12 cellular contexts compared by ENCODE assay signal in the genomic region with DNA sequence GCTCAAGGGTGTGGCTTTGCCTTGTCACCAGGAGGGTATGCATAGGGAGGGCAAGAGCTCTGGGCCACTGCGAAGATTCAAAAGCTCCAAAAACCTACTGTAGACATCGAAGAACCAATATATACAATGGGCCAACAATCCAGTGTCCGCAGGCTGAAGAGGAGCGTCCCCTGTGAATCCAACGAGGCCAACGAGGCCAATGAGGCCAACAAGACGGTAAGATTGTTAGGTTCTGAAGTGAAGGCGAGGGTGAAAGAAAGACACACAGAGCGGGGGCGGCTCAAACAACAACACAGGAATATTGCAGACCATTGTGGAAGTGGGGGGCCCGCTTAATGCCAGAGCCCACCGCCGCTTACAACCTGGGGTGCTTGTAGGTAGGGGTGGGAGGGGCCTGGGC. TPM values are rescaled to one million over a fixed set of nuclear protein-coding genes. Genes with fewer than 3 reads are reported as not detected.
DNase-seq lines count a peak whose midpoint lies in the region; ATAC-seq, FAIRE-seq and TF ChIP-seq lines count a peak whose summit lies in the region.
"Not testable (repeated sequence)": the region's sequence is repeated elsewhere in the genome, so short reads cannot be mapped to it uniquely, and the experiment has no call there.
"Had no signal": no experiment of that assay in that cellular context is flagged by ENCODE, and none has a peak within 500 bp of the region (broad histone marks: within the 10 kb centered on the region; RNA-seq: fewer than 3 reads in every experiment).

A gene with protein sequence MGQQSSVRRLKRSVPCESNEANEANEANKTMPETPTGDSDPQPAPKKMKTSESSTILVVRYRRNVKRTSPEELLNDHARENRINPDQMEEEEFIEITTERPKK (plus strand): TSS at position 27 of the 400 bp plus-strand sequence. CDS start 100 bp downstream, at position 127.

- not testable (repeated sequence) for H3K4me3 Mint-ChIP-seq in chondrocyte (ENCODE audit: unreplicated experiment)

- CTCF ChIA-PET in HEK293T (lab: Yijun Ruan, JAX); PC-9 (lab: Charles Lee): not testable (repeated sequence)

- not testable (repeated sequence) for H3K4me3 ChIP-seq in AG10803 (ENCODE audit: low read length); PC-9; kidney (ENCODE audit: low read length in 2 of 2); prostate gland; aorta (ENCODE audit: low read length in 2 of 2)

- not testable (repeated sequence) for H2AFZ ChIP-seq in PC-9

- peaks cover 17% of the 10 kb centered on the region for H3K9me3 Mint-ChIP-seq in chondrocyte (ENCODE audit: low read depth)

- TF ChIP-seq CTCF in AG10803 (conservative IDR thresholded peaks at IDR 0.05; ENCODE audit: low read length); PC-9 (conservative IDR thresholded peaks at IDR 0.05); chondrocyte (IDR thresholded peaks at IDR 0.05); kidney (IDR thresholded peaks at IDR 0.05; ENCODE audit: borderline replicate concordance, extremely low read depth, insufficient read depth); prostate gland (IDR thresholded peaks at IDR 0.05): not testable (repeated sequence)

- WGBS in prostate gland = 96% methylated on average over 13 of the region's 13 CpGs
- 90 to 98% methylated on average over 13 of the region's 13 CpGs for WGBS in aorta, 2 donors

- not testable (repeated sequence) for FAIRE-seq in kidney (lab: Jason Lieb, UNC)

- not testable (repeated sequence) for H4K20me1 ChIP-seq in PC-9 (ENCODE audit: insufficient read depth)

- peak; percentile 0 for DNase-seq in AG10803 (ENCODE audit: low read depth)
- peak; percentile 14 for DNase-seq in HEK293T (ENCODE audit: extremely low spot score)
- peak in 1 of 2 experiments; percentile 28 for DNase-seq in PC-9
- peak; percentile 77 for DNase-seq in chondrocyte (ENCODE audit: low spot score)
- DNase-seq in kidney = peak; percentile 48
- peak; percentile 81 for DNase-seq in mesenteric fat pad (ENCODE audit: low spot score)
- DNase-seq in prostate gland (ENCODE audit: low spot score) = peak; percentile 3
- DNase-seq in aorta = peak in 1 of 2 donors; percentile 75

- not testable (repeated sequence) for H3K36me3 ChIP-seq in PC-9 (ENCODE audit: low read depth); kidney (ENCODE audit: control insufficient read depth in 1 of 2, insufficient read depth in 2 of 2, low read length in 2 of 2); prostate gland; aorta (ENCODE audit: control insufficient read depth in 1 of 2, insufficient read depth in 2 of 2, low read length in 1 of 2)

- not testable (repeated sequence) for H3K4me1 ChIP-seq in PC-9 (replicated peaks; ENCODE audit: insufficient read depth); kidney (ENCODE audit: control insufficient read depth in 1 of 2, insufficient read depth in 1 of 2, low read depth in 1 of 2, low read length in 2 of 2); prostate gland (replicated peaks); aorta (ENCODE audit: control insufficient read depth in 1 of 2, insufficient read depth in 2 of 2, low read length in 2 of 2)

- H3K79me2 ChIP-seq in PC-9 (ENCODE audit: low read depth) = not testable (repeated sequence)

- ATAC-seq in aorta (ENCODE audit: low FRiP score) = peak; percentile 72

- H3K27me3 ChIP-seq in PC-9 (ENCODE audit: insufficient read depth, low read depth); prostate gland (replicated peaks; ENCODE audit: insufficient read depth); aorta (ENCODE audit: control insufficient read depth in 1 of 2, insufficient read depth in 2 of 2, low read length in 1 of 2): not testable (repeated sequence)

- not testable (repeated sequence) for H3K4me1 Mint-ChIP-seq in chondrocyte (ENCODE audit: low read depth)

- H3K4me2 ChIP-seq in PC-9 = not testable (repeated sequence)

- not testable (repeated sequence) for H3K9me3 ChIP-seq in PC-9 (ENCODE audit: insufficient read depth, low read depth); kidney (ENCODE audit: control insufficient read depth in 1 of 2, low read length in 2 of 2); prostate gland; aorta (ENCODE audit: control insufficient read depth, low read length)

- not testable (repeated sequence) for H3K9me2 ChIP-seq in PC-9 (ENCODE audit: insufficient read depth)

- not testable (repeated sequence) for H3K9ac ChIP-seq in kidney (ENCODE audit: low read length in 2 of 2)

- not testable (repeated sequence) for H3K36me3 Mint-ChIP-seq in chondrocyte (ENCODE audit: low read depth)

- not testable (repeated sequence) for H3K27ac Mint-ChIP-seq in chondrocyte (ENCODE audit: unreplicated experiment)

- H3K27me3 Mint-ChIP-seq in chondrocyte (ENCODE audit: low read depth) = not testable (repeated sequence)

- H3F3A ChIP-seq in PC-9 (ENCODE audit: insufficient read depth, low read depth) = not testable (repeated sequence)

- H3K27ac ChIP-seq in PC-9; kidney (ENCODE audit: low read depth in 2 of 2, low read length in 2 of 2); prostate gland; aorta (ENCODE audit: low read depth in 1 of 2, low read length in 2 of 2): not testable (repeated sequence)

- not testable (repeated sequence) for TF ChIP-seq POLR2A in prostate gland (IDR thresholded peaks at IDR 0.05)

- intact Hi-C loops in PC-9 (cut with micrococcal nuclease; ENCODE audit: unreplicated experiment); kidney (cut with DNase I); prostate gland (cut with DNase I); aorta (cut with DNase I): not testable (repeated sequence)

- POLR2A ChIA-PET in HEK293T (lab: Yijun Ruan, JAX); PC-9 (lab: Charles Lee; ENCODE audit: unreplicated experiment): not testable (repeated sequence)

- not testable (repeated sequence) for BruUV-seq in PC-9 (replicated peaks; lab: Mats Ljungman, UMichigan)

RNA-seq across cellular contexts. Expression of the gene that starts here (rescaled TPM):
- total RNA-seq in PC-9 (2021) (24.3 and 31.4 TPM in 2 replicates), chondrocyte (not detected in 3 replicates), kidney (not detected), mesenteric fat pad (not detected), prostate gland (1 to 10 TPM in 1 of 2 donors, not detected in 1; 9.8 TPM), aorta (not detected)
- polyA plus RNA-seq in kidney (ENCODE audit: insufficient read depth, low read depth, low replicate concordance) (not detected), aorta (not detected)
- total RNA-seq: Caco-2; CD4-positive, alpha-beta T cell; GM23338 had no signal
- polyA plus RNA-seq: BJ had no signal

Comparison
In these comparisons a context has a peak if more than half of its experiments do, and no peak if none do; other contexts are left out.
1. Peak in DNase-seq in chondrocyte; RNA of the gene not detected or under 1 TPM.
2. Peak in DNase-seq in kidney; RNA of the gene not detected or under 1 TPM.
3. Peak in DNase-seq in mesenteric fat pad; RNA of the gene not detected or under 1 TPM.
4. Peak in ATAC-seq in aorta; RNA of the gene not detected or under 1 TPM.